6 cellular contexts compared by ENCODE assay signal in the genomic region with DNA sequence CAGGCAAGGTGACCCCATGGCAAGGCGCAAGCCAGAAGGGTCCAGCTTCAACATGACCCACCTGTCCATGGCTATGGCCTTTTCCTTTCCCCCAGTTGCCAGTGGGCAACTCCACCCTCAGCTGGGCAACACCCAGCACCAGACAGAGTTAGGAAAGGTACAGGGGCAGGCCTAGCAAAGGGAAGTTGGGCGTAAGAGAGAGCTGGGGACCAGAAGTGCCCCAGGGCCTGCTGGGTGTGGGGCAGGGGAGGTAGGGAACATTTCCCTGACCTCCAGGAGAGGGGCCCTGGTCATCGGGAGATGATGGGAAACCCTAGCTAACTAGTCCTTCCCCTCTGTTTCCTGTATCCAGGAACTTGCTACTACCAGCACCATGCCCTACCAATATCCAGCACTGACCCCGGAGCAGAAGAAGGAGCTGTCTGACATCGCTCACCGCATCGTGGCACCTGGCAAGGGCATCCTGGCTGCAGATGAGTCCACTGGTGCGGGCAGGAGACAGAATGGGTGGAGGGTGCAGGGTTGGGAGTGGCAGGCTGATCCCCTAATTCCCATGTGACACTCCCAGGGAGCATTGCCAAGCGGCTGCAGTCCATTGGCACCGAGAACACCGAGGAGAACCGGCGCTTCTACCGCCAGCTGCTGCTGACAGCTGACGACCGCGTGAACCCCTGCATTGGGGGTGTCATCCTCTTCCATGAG. TPM values are rescaled to one million over a fixed set of nuclear protein-coding genes. Genes with fewer than 3 reads are reported as not detected.
DNase-seq lines count a peak whose midpoint lies in the region; ATAC-seq and TF ChIP-seq lines count a peak whose summit lies in the region.

No MANE protein-coding gene starts in this region.

- CTCF ChIA-PET in PC-3 (lab: Charles Lee) = no interaction called here

- DNase-seq in PC-3 (no peak), spleen (no peak), MV-4-11 (lab: John Stamatoyannopoulos, UW) (no peak)
- DNase-seq in stimulated activated CD4-positive, alpha-beta T cell treated with anti-CD3 and anti-CD28 coated beads, Interleukin-15, amount 100 ng/mL, for 24 hours = no peak

- 26 to 37% methylated on average over 17 of the region's 17 CpGs for whole genome bisulfite sequencing in esophagus, 2 donors
- WGBS in spleen, 5 donors = 64 to 78% (median 75%) methylated on average over 12 to 17 of the region's 17 CpGs

- H2AFZ ChIP-seq in PC-3 (ENCODE audit: low read length) = no peak overlapping the region

- H3K9me3 ChIP-seq in PC-3 (ENCODE audit: low read length) (no peaks in the 10 kb centered on the region), esophagus (ENCODE audit: control insufficient read depth in 2 of 2, insufficient read depth in 1 of 2, low read depth in 1 of 2, low read length in 1 of 2) (no peaks in the 10 kb centered on the region), spleen (no peaks in the 10 kb centered on the region)

- intact Hi-C loops in PC-3 (cut with micrococcal nuclease) = no loop called here
- intact Hi-C loops in spleen (cut with DNase I; ENCODE audit: low total_unique reads) = no loop called here

- peaks cover 69% of the 10 kb centered on the region for H3K79me2 ChIP-seq in PC-3 (ENCODE audit: low read length)

- H3K27ac ChIP-seq in PC-3 (ENCODE audit: low read length) (peak overlapping the region; percentile 78), esophagus (ENCODE audit: low read depth in 2 of 2, low read length in 1 of 2) (peak overlapping the region; percentile 97 to 98), spleen (peak overlapping the region; percentile 93 to 100 (median 98))

- TF ChIP-seq POLR2A in spleen (IDR thresholded peaks at IDR 0.05) = no peak

- no peaks in the 10 kb centered on the region for H3K9me2 ChIP-seq in PC-3 (replicated peaks; ENCODE audit: low read length)

- BruUV-seq in PC-3 (replicated peaks; lab: Mats Ljungman, UMichigan) = no TSS peak

- POLR2A ChIA-PET in PC-3 (lab: Charles Lee; ENCODE audit: unreplicated experiment) = no interaction called here

- H3K36me3 ChIP-seq in PC-3 (ENCODE audit: low read depth, low read length) = peaks cover 55% of the 10 kb centered on the region
- peaks cover 31 to 46% of the 10 kb centered on the region in 2 donors for H3K36me3 ChIP-seq in esophagus (ENCODE audit: control insufficient read depth in 2 of 2, insufficient read depth in 2 of 2, low read length in 1 of 2)
- peaks cover 10 to 55% (median 52%) of the 10 kb centered on the region in 6 donors for H3K36me3 ChIP-seq in spleen

- no peak for ATAC-seq in PC-3
- ATAC-seq in GM18861 (IDR thresholded peaks at IDR 0.05; ENCODE audit: unreplicated experiment) = no peak

- H3K9ac ChIP-seq in PC-3 (ENCODE audit: low read length) = peak overlapping the region; percentile 90

- peaks cover 45% of the 10 kb centered on the region for H4K20me1 ChIP-seq in PC-3 (ENCODE audit: low read length)

- peak overlapping the region; percentile 99 for H3K4me2 ChIP-seq in PC-3 (ENCODE audit: low read length)

- H3K4me1 ChIP-seq in PC-3 (ENCODE audit: insufficient read depth, low read length) = peaks cover 29% of the 10 kb centered on the region
- H3K4me1 ChIP-seq in esophagus (ENCODE audit: control insufficient read depth in 2 of 2, insufficient read depth in 2 of 2, low read length in 1 of 2) = peaks cover 7 to 27% of the 10 kb centered on the region in 2 donors
- peaks cover 33 to 78% (median 62%) of the 10 kb centered on the region in 6 donors for H3K4me1 ChIP-seq in spleen

- H3F3A ChIP-seq in PC-3 (ENCODE audit: low read length, unreplicated experiment) = no peaks in the 10 kb centered on the region

- TF ChIP-seq CTCF in PC-3 (conservative IDR thresholded peaks at IDR 0.05; ENCODE audit: low read depth, low read length) (no peak), spleen (IDR thresholded peaks at IDR 0.05 in 8 of 11, conservative IDR thresholded peaks at IDR 0.05 in 3 of 11) (no peak)

- H3K27me3 ChIP-seq in PC-3 (ENCODE audit: low read length) = no peaks in the 10 kb centered on the region
- H3K27me3 ChIP-seq in esophagus (ENCODE audit: control insufficient read depth in 1 of 2, insufficient read depth in 2 of 2, low read length in 2 of 2) = no peaks in the 10 kb centered on the region
- H3K27me3 ChIP-seq in spleen (replicated peaks in 1 of 7) = no peaks in the 10 kb centered on the region

- H3K4me3 ChIP-seq in PC-3 (ENCODE audit: low read length) = peak overlapping the region; percentile 99
- peak overlapping the region; percentile 92 to 100 for H3K4me3 ChIP-seq in esophagus (ENCODE audit: low read depth in 1 of 2, low read length in 2 of 2)
- peak overlapping the region; percentile 65 to 99 (median 90) for H3K4me3 ChIP-seq in spleen

RNA-seq across cellular contexts. Expression of a gene that starts 1.5 kb away (rescaled TPM):
- total RNA-seq in PC-3 (2014; rRNA removed) (1,859 and 2,048 TPM in 2 replicates), spleen (100 to 1,000 TPM; 579 to 880 (median 622) TPM)
- polyA plus RNA-seq in esophagus (1,000 to 10,000 TPM; 1,266 to 1,398 TPM), spleen (100 to 1,000 TPM; 424 to 551 (median 496) TPM)

RNA-seq across cellular contexts. Expression of a gene that starts 8.8 kb away (rescaled TPM):
- 116 and 117 TPM in 2 replicates for total RNA-seq in PC-3 (2014; rRNA removed)
- polyA plus RNA-seq in esophagus = 100 to 1,000 TPM; 113 TPM
- total RNA-seq in spleen = 10 to 100 TPM; 43.9 to 88.6 (median 74.8) TPM
- polyA plus RNA-seq in spleen = 100 to 1,000 TPM in 1 of 3 donors, 10 to 100 TPM in 2; 73.0 to 128 (median 91.1) TPM

RNA-seq across cellular contexts. Expression of a gene that starts 24.7 kb away (rescaled TPM):
- total RNA-seq in PC-3 (2014; rRNA removed) = 0.86 and 1.1 TPM in 2 replicates
- 10 to 100 TPM in 1 of 2 donors, 1 to 10 TPM in 1; 6.2 to 15.8 TPM for polyA plus RNA-seq in esophagus
- 1 to 10 TPM in 5 of 7 donors, under 1 TPM in 1, not detected in 1; 0.66 to 3.4 (median 2.2) TPM for total RNA-seq in spleen
- 1 to 10 TPM; 1.4 to 2.2 (median 1.6) TPM for polyA plus RNA-seq in spleen

RNA-seq across cellular contexts. Expression of a gene that starts 29.0 kb away (rescaled TPM):
- total RNA-seq in PC-3 (2014; rRNA removed) (5.1 and 7.7 TPM in 2 replicates), spleen (100 to 1,000 TPM; 108 to 208 (median 127) TPM)
- polyA plus RNA-seq in esophagus (100 to 1,000 TPM in 1 of 2 donors, 10 to 100 TPM in 1; 73.6 to 183 TPM), spleen (100 to 1,000 TPM; 152 to 234 (median 223) TPM)

RNA-seq across cellular contexts. Expression of a gene that starts 36.0 kb away (rescaled TPM):
- total RNA-seq in PC-3 (2014; rRNA removed) = 0.29 and 0.47 TPM in 2 replicates
- polyA plus RNA-seq in esophagus = under 1 TPM; 0.04 to 0.16 TPM
- total RNA-seq in spleen = not detected
- under 1 TPM in 2 of 3 donors, not detected in 1; 0.09 to 0.10 TPM for polyA plus RNA-seq in spleen
